ENCODE assay signal across 15 cellular contexts in genomic region chr15:67750371-67750770, GRCh38.
DNase-seq lines count a peak whose midpoint lies in the region; ATAC-seq and TF ChIP-seq lines count a peak whose summit lies in the region.
"Had no signal": no experiment of that assay in that cellular context is flagged by ENCODE, and none has a peak within 500 bp of the region (broad histone marks: within the 10 kb centered on the region; RNA-seq: fewer than 3 reads in every experiment).

No MANE protein-coding gene starts in this region.

- H2BK20ac ChIP-seq in H9 (ENCODE audit: low read depth, low read length, poor library complexity, severe bottlenecking): no peak overlapping the region

- no peaks in the 10 kb centered on the region for H3K79me2 ChIP-seq in H9 (ENCODE audit: insufficient read depth, low read length)

- H3K4me3 ChIP-seq in CD8-positive, alpha-beta memory T cell (ENCODE audit: low read length): peak overlapping the region; percentile 8
- no peak overlapping the region for H3K4me3 ChIP-seq in adipocyte (ENCODE audit: low read length)
- no peak overlapping the region for H3K4me3 ChIP-seq in dorsolateral prefrontal cortex
- no peak overlapping the region for H3K4me3 ChIP-seq in left lung

- H3K27ac Mint-ChIP-seq in CD8-positive, alpha-beta memory T cell: no peak overlapping the region
- peak overlapping the region; percentile 10 to 55 (median 13); a peak in 5 of 7 replicates for H3K27ac Mint-ChIP-seq in H9
- H3K27ac Mint-ChIP-seq: IgD-negative memory B cell had no signal

- H3K27ac ChIP-seq in CD8-positive, alpha-beta memory T cell (ENCODE audit: low read depth, low read length): no peak overlapping the region
- H3K27ac ChIP-seq in H9 (ENCODE audit: insufficient read length, low read depth, low read length) (no peak overlapping the region), dorsolateral prefrontal cortex (no peak overlapping the region), left lung (no peak overlapping the region)

- no peak overlapping the region for H4K5ac ChIP-seq in H9 (ENCODE audit: insufficient read length, low read depth, low read length)

- intact Hi-C loops in dorsolateral prefrontal cortex (cut with DNase I) (no loop called here), left lung (cut with DNase I) (no loop called here)

- no peaks in the 10 kb centered on the region for H3K23me2 ChIP-seq in H9 (ENCODE audit: insufficient read length, low read depth, low read length, poor library complexity, severe bottlenecking)

- no peaks in the 10 kb centered on the region for H3K27me3 Mint-ChIP-seq in CD8-positive, alpha-beta memory T cell
- no peaks in the 10 kb centered on the region for H3K27me3 Mint-ChIP-seq in H9 (ENCODE audit: low read depth)
- H3K27me3 Mint-ChIP-seq: CD4-positive, alpha-beta memory T cell; IgD-negative memory B cell had no signal

- H3K4me1 Mint-ChIP-seq in CD8-positive, alpha-beta memory T cell: peaks cover 24 to 32% (median 31%) of the 10 kb centered on the region in 3 donors
- peaks cover 25 to 26% of the 10 kb centered on the region in 2 experiments for H3K4me1 Mint-ChIP-seq in H9

- no peaks in the 10 kb centered on the region for H3K36me3 ChIP-seq in CD8-positive, alpha-beta memory T cell (ENCODE audit: insufficient read depth, low read length)
- no peaks in the 10 kb centered on the region for H3K36me3 ChIP-seq in adipocyte (ENCODE audit: control insufficient read depth, insufficient read depth, low read length, severe bottlenecking)
- H3K36me3 ChIP-seq in left lung: no peaks in the 10 kb centered on the region

- no peak overlapping the region for H3K18ac ChIP-seq in H9 (ENCODE audit: insufficient read length, low read depth, low read length)

- H3K9me3 Mint-ChIP-seq in CD8-positive, alpha-beta memory T cell: no peaks in the 10 kb centered on the region
- no peaks in the 10 kb centered on the region for H3K9me3 Mint-ChIP-seq in H9
- H3K9me3 Mint-ChIP-seq: IgD-negative memory B cell had no signal

- no peak overlapping the region for H3K14ac ChIP-seq in H9 (ENCODE audit: insufficient read depth, low read length)

- H2BK12ac ChIP-seq in H9 (ENCODE audit: insufficient read length, low read depth, low read length): no peak overlapping the region

- H4K20me1 ChIP-seq in H9 (ENCODE audit: control insufficient read depth, insufficient read depth, insufficient read length): no peaks in the 10 kb centered on the region

- no peak overlapping the region for H2AFZ ChIP-seq in H9 (ENCODE audit: low read length)

- ATAC-seq in omental fat pad (ENCODE audit: low FRiP score): no peak
- no peak for ATAC-seq in left lung
- ATAC-seq: Panc1 had no signal

- H3K56ac ChIP-seq in H9 (ENCODE audit: insufficient read length, low read depth, low read length): no peak overlapping the region

- no peak overlapping the region for H2BK5ac ChIP-seq in H9 (ENCODE audit: insufficient read length, low read length)

- H3K9ac ChIP-seq in H9 (ENCODE audit: extremely low read depth, insufficient read length, low read length) (no peak overlapping the region), adipocyte (ENCODE audit: low read length) (no peak overlapping the region)

- peaks cover 34% of the 10 kb centered on the region for H3K4me1 ChIP-seq in CD8-positive, alpha-beta memory T cell (ENCODE audit: insufficient read depth, low read length)
- H3K4me1 ChIP-seq in H9 (ENCODE audit: insufficient read depth, low read length) (peaks cover 8% of the 10 kb centered on the region), adipocyte (ENCODE audit: control insufficient read depth, insufficient read depth, low read length) (peaks cover 17% of the 10 kb centered on the region), left lung (peaks cover 0 to 17% of the 10 kb centered on the region in 2 donors)

- CTCF ChIA-PET in CD8-positive, alpha-beta memory T cell (lab: Charles Lee): no interaction called here

- peaks cover 4 to 8% (median 4%) of the 10 kb centered on the region in 3 donors for H3K36me3 Mint-ChIP-seq in CD8-positive, alpha-beta memory T cell
- H3K36me3 Mint-ChIP-seq in H9 (ENCODE audit: insufficient read depth in 1 of 3, low read depth in 3 of 3): no peaks in the 10 kb centered on the region; a peak in 2 of 7 replicates

- H2BK15ac ChIP-seq in H9 (ENCODE audit: low read depth, low read length): no peak overlapping the region

- WGBS in H9 (ENCODE audit: extremely low coverage, insufficient read length, low lambda C conversion rate): no CpG with 5 or more reads among the region's 4 CpGs

- no peak overlapping the region for H4K8ac ChIP-seq in H9 (replicated peaks; ENCODE audit: insufficient read length, low read depth, low read length)

- H4K91ac ChIP-seq in H9 (ENCODE audit: insufficient read length, low read depth, low read length): no peak overlapping the region

- TF ChIP-seq CTCF in H9 (conservative IDR thresholded peaks at IDR 0.05) (no peak), omental fat pad (IDR thresholded peaks at IDR 0.05) (no peak), dorsolateral prefrontal cortex (IDR thresholded peaks at IDR 0.05 in 54 of 56, conservative IDR thresholded peaks at IDR 0.05 in 2 of 56; ENCODE audit: low read depth in 1 of 56, partially characterized antibody in 56 of 56) (no peak), left lung (IDR thresholded peaks at IDR 0.05) (no peak)

- H3K4me2 ChIP-seq in H9 (ENCODE audit: insufficient read depth, insufficient read length, low read length): no peak overlapping the region

- no peak overlapping the region for H3K4ac ChIP-seq in H9 (ENCODE audit: low read depth, low read length)

- H3T11ph ChIP-seq in H9 (ENCODE audit: low read length): no peak overlapping the region

- no peaks in the 10 kb centered on the region for H3K9me3 ChIP-seq in CD8-positive, alpha-beta memory T cell (ENCODE audit: low read length)
- H3K9me3 ChIP-seq in H9 (ENCODE audit: control insufficient read depth, low read depth, low read length): no peaks in the 10 kb centered on the region
- H3K9me3 ChIP-seq in adipocyte (ENCODE audit: control insufficient read depth, low read length): no peaks in the 10 kb centered on the region
- no peaks in the 10 kb centered on the region for H3K9me3 ChIP-seq in left lung

- no peak overlapping the region for H3K4me3 Mint-ChIP-seq in CD8-positive, alpha-beta memory T cell
- peak overlapping the region in 1 of 2 experiments; percentile 31; a peak in 1 of 5 replicates for H3K4me3 Mint-ChIP-seq in H9
- H3K4me3 Mint-ChIP-seq: CD4-positive, alpha-beta memory T cell; IgD-negative memory B cell had no signal

- no peaks in the 10 kb centered on the region for H3K27me3 ChIP-seq in CD8-positive, alpha-beta memory T cell (ENCODE audit: insufficient read depth, low read length, poor library complexity, severe bottlenecking)
- H3K27me3 ChIP-seq in H9 (ENCODE audit: insufficient read depth, low read length): no peaks in the 10 kb centered on the region
- no peaks in the 10 kb centered on the region for H3K27me3 ChIP-seq in adipocyte (replicated peaks; ENCODE audit: control insufficient read depth, insufficient read depth, low read length)
- H3K27me3 ChIP-seq in dorsolateral prefrontal cortex: no peaks in the 10 kb centered on the region
- H3K27me3 ChIP-seq in left lung: no peaks in the 10 kb centered on the region

- no peak for DNase-seq in CD8-positive, alpha-beta memory T cell
- no peak for DNase-seq in H9
- peak; percentile 19 for DNase-seq in adipocyte (ENCODE audit: low read depth)
- peak; percentile 21 for DNase-seq in iris pigment epithelial cell (ENCODE audit: low read depth)
- no peak for DNase-seq in omental fat pad (ENCODE audit: low spot score)
- no peak for DNase-seq in dorsolateral prefrontal cortex
- DNase-seq in left lung: no peak
- DNase-seq: CD4-positive, alpha-beta memory T cell; DMS79; NCI-H1417; NCI-H187 treated with DMSO at 0.1 percent for 48 hours; NCI-H748 treated with DMSO at 0.1 percent for 48 hours; SW 1271 had no signal

- no peak overlapping the region for H2AK5ac ChIP-seq in H9 (ENCODE audit: insufficient read length, low read length)

- no peaks in the 10 kb centered on the region for H3K79me1 ChIP-seq in H9 (ENCODE audit: insufficient read depth, low read depth, low read length, poor library complexity, severe bottlenecking)

- POLR2A ChIA-PET in CD8-positive, alpha-beta memory T cell (lab: Charles Lee): no interaction called here

- H2BK120ac ChIP-seq in H9 (ENCODE audit: low read depth, low read length, poor library complexity, severe bottlenecking): no peak overlapping the region

- no peak overlapping the region for H3K23ac ChIP-seq in H9 (ENCODE audit: insufficient read length, low read depth, low read length)

Comparison
In these comparisons a context has a peak if more than half of its experiments do, and no peak if none do; other contexts are left out.
1. DNase-seq: peak in adipocyte (single experiment) and iris pigment epithelial cell (single experiment); none in CD8-positive, alpha-beta memory T cell (0 of 5), H9 (single experiment), omental fat pad (single experiment), dorsolateral prefrontal cortex (0 of 10) and left lung (0 of 2).
2. H3K27ac Mint-ChIP-seq: peak in H9 (3 of 3); none in CD8-positive, alpha-beta memory T cell (0 of 8).